Comparison of ENCODE assay signal across 13 cellular contexts in the genomic region with DNA sequence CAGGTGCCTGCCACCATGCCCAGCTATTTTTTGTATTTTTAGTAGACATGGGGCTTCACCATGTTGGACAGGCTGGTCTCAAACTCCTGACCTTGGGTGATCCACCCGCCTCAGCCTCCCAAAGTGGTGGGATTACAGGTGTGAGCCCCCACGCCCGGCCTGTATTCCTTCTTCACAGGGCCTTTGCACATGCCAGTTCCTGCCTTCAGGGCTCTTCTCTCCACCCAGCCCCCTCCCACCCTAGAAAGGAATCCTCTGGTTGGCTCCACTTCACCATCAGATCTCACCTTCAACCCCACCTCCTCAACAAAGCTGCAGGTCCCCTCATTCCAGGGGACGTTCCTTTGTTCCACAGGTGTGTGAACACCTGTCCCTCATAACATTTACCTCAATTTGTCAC. TPM values are rescaled to one million over a fixed set of nuclear protein-coding genes. Genes with fewer than 3 reads are reported as not detected.
A peak's percentile ranks its signal among the peaks of the same experiment; 100 is the strongest.
DNase-seq lines count a peak whose midpoint lies in the region; ATAC-seq and TF ChIP-seq lines count a peak whose summit lies in the region.
"Had no signal": no experiment of that assay in that cellular context is flagged by ENCODE, and none has a peak within 500 bp of the region (broad histone marks: within the 10 kb centered on the region; RNA-seq: fewer than 3 reads in every experiment).

No MANE protein-coding gene starts in this region.

- H3K4me1 ChIP-seq in CD8-positive, alpha-beta memory T cell (ENCODE audit: insufficient read depth, low read length), result peaks cover 21% of the 10 kb centered on the region
- H3K4me1 ChIP-seq in ascending aorta, result peaks cover 7 to 26% of the 10 kb centered on the region in 2 donors

- H3K27me3 Mint-ChIP-seq in CD8-positive, alpha-beta memory T cell, result peaks cover 0 to 5% of the 10 kb centered on the region in 2 donors
- H3K27me3 Mint-ChIP-seq in IgD-negative memory B cell (no peaks in the 10 kb centered on the region), nephron progenitor cell (ENCODE audit: low read depth, poor library complexity) (peaks cover 11% of the 10 kb centered on the region)

- peak overlapping the region; percentile 78 to 92 (median 88) for H3K27ac Mint-ChIP-seq in CD8-positive, alpha-beta memory T cell
- peak overlapping the region in 2 of 3 donors; percentile 84 to 90 for H3K27ac Mint-ChIP-seq in IgD-negative memory B cell
- H3K27ac Mint-ChIP-seq in nephron progenitor cell, result no peak overlapping the region

- no peak for ATAC-seq in left cardiac atrium
- ATAC-seq: heart right ventricle had no signal

- intact Hi-C loops in ascending aorta (cut with DNase I), result no loop called here
- intact Hi-C loops in left cardiac atrium (cut with DNase I), result no loop called here

- no peaks in the 10 kb centered on the region for H3K9me3 Mint-ChIP-seq in CD8-positive, alpha-beta memory T cell
- no peaks in the 10 kb centered on the region for H3K9me3 Mint-ChIP-seq in IgD-negative memory B cell
- H3K9me3 Mint-ChIP-seq in nephron progenitor cell, result no peaks in the 10 kb centered on the region

- no peak for DNase-seq in CD8-positive, alpha-beta memory T cell
- DNase-seq in astrocyte of the cerebellum (ENCODE audit: low read depth) (no peak), nephron progenitor cell (no peak), ascending aorta (ENCODE audit: low spot score in 2 of 2) (no peak), NCI-H2107 (lab: John Stamatoyannopoulos, UW) (no peak), MG63 (no peak), left cardiac atrium (no peak)
- DNase-seq: EL, heart right ventricle, NCI-H774, T1000 had no signal

- H3K4me3 ChIP-seq in CD8-positive, alpha-beta memory T cell (ENCODE audit: low read length), result no peak overlapping the region
- H3K4me3 ChIP-seq in astrocyte of the cerebellum (ENCODE audit: low read depth, low read length) (peak overlapping the region; percentile 75), ascending aorta (peak overlapping the region in 1 of 2 donors; percentile 92), MG63 (no peak overlapping the region)

- CTCF ChIA-PET in CD8-positive, alpha-beta memory T cell (lab: Charles Lee), result interaction anchor here (1.2 to 1.4 kb wide), 2 partner anchors 124 to 139 kb away, joined by 3 to 4 read pairs; no protein-coding TSS in a partner anchor

- H3K36me3 Mint-ChIP-seq in CD8-positive, alpha-beta memory T cell, result peaks cover 0 to 33% (median 2%) of the 10 kb centered on the region in 3 donors
- H3K36me3 Mint-ChIP-seq in IgD-negative memory B cell (no peaks in the 10 kb centered on the region), nephron progenitor cell (ENCODE audit: low read depth) (peaks cover 15% of the 10 kb centered on the region)

- POLR2A ChIA-PET in CD8-positive, alpha-beta memory T cell (lab: Charles Lee), result no interaction called here

- TF ChIP-seq CTCF in astrocyte of the cerebellum (IDR thresholded peaks at IDR 0.05; ENCODE audit: low read depth, low read length, missing control alignments) (no peak), nephron progenitor cell (IDR thresholded peaks at IDR 0.05) (no peak), ascending aorta (IDR thresholded peaks at IDR 0.05) (no peak)

- in situ Hi-C loops in astrocyte of the cerebellum (cut with HindIII; ENCODE audit: low sequenced_read_pairs), result no loop called here

- H3K4me1 Mint-ChIP-seq in CD8-positive, alpha-beta memory T cell, result peaks cover 38 to 53% (median 51%) of the 10 kb centered on the region in 3 donors
- H3K4me1 Mint-ChIP-seq in IgD-negative memory B cell (peaks cover 19 to 27% (median 24%) of the 10 kb centered on the region in 3 donors), nephron progenitor cell (peaks cover 50% of the 10 kb centered on the region)

- H3K27ac ChIP-seq in CD8-positive, alpha-beta memory T cell (ENCODE audit: low read depth, low read length), result no peak overlapping the region
- peak overlapping the region in 1 of 2 donors; percentile 1 for H3K27ac ChIP-seq in ascending aorta
- H3K27ac ChIP-seq: heart right ventricle had no signal

- peak overlapping the region; percentile 89 to 98 (median 96) for H3K4me3 Mint-ChIP-seq in CD8-positive, alpha-beta memory T cell
- H3K4me3 Mint-ChIP-seq in IgD-negative memory B cell, result peak overlapping the region; percentile 60 to 99 (median 94)
- peak overlapping the region; percentile 95 for H3K4me3 Mint-ChIP-seq in nephron progenitor cell

- no peaks in the 10 kb centered on the region for H3K27me3 ChIP-seq in CD8-positive, alpha-beta memory T cell (ENCODE audit: insufficient read depth, low read length, poor library complexity, severe bottlenecking)
- H3K27me3 ChIP-seq in ascending aorta (no peaks in the 10 kb centered on the region), MG63 (no peaks in the 10 kb centered on the region)
- H3K27me3 ChIP-seq: heart right ventricle had no signal

- no peaks in the 10 kb centered on the region for H3K36me3 ChIP-seq in CD8-positive, alpha-beta memory T cell (ENCODE audit: insufficient read depth, low read length)
- H3K36me3 ChIP-seq in ascending aorta (peaks cover 4 to 9% of the 10 kb centered on the region in 2 donors), MG63 (peaks cover 38% of the 10 kb centered on the region)

- no peaks in the 10 kb centered on the region for H3K9me3 ChIP-seq in CD8-positive, alpha-beta memory T cell (ENCODE audit: low read length)
- H3K9me3 ChIP-seq in ascending aorta, result no peaks in the 10 kb centered on the region
- no peaks in the 10 kb centered on the region for H3K9me3 ChIP-seq in MG63
- H3K9me3 ChIP-seq: heart right ventricle had no signal

RNA-seq across cellular contexts. Expression of a gene that starts 2.0 kb away (rescaled TPM):
- total RNA-seq in CD8-positive, alpha-beta memory T cell, result 10 to 100 TPM; 69.9 to 78.7 TPM
- 22.6 TPM for polyA plus RNA-seq in CD8-positive, alpha-beta memory T cell
- 15.9 TPM for polyA plus RNA-seq in IgD-negative memory B cell
- total RNA-seq in ascending aorta, result 34.7 TPM
- total RNA-seq in MG63 (2014; rRNA removed; shearing (Covaris generic); ENCODE audit: low replicate concordance), result 47.2 and 53.1 TPM in 2 replicates
- total RNA-seq in left cardiac atrium, result 10 to 100 TPM; 25.0 to 34.0 TPM

RNA-seq across cellular contexts. Expression of a gene that starts 18.6 kb away (rescaled TPM):
- total RNA-seq in CD8-positive, alpha-beta memory T cell, result not detected
- polyA plus RNA-seq in CD8-positive, alpha-beta memory T cell, result not detected
- polyA plus RNA-seq in IgD-negative memory B cell, result not detected
- 119 TPM for total RNA-seq in ascending aorta
- not detected in 2 replicates for total RNA-seq in MG63 (2014; rRNA removed; shearing (Covaris generic); ENCODE audit: low replicate concordance)
- 100 to 1,000 TPM; 165 to 217 TPM for total RNA-seq in left cardiac atrium
- total RNA-seq: mononuclear cell had no signal

RNA-seq across cellular contexts. Expression of a gene that starts 47.4 kb away (rescaled TPM):
- total RNA-seq in CD8-positive, alpha-beta memory T cell, result 10 to 100 TPM; 27.5 to 33.2 TPM
- 33.3 TPM for polyA plus RNA-seq in CD8-positive, alpha-beta memory T cell
- polyA plus RNA-seq in IgD-negative memory B cell, result 21.8 TPM
- total RNA-seq in ascending aorta (12.5 TPM), left cardiac atrium (10 to 100 TPM; 13.0 to 22.1 TPM)
- total RNA-seq in MG63 (2014; rRNA removed; shearing (Covaris generic); ENCODE audit: low replicate concordance), result 36.1 and 37.4 TPM in 2 replicates

Comparison
In these comparisons a context has a peak if more than half of its experiments do, and no peak if none do; other contexts are left out.
1. RNA of a gene that starts 18.6 kb away (total RNA-seq): 165 to 217 TPM in left cardiac atrium and 119 TPM in ascending aorta (single experiment); not detected in CD8-positive, alpha-beta memory T cell and not detected in MG63; every median in the first group is over 100 times any median in the second.
2. Peak in every context shown above with its lines, with median percentiles within 50 percentile points of each other: H3K4me3 Mint-ChIP-seq.